In the genomic region with DNA sequence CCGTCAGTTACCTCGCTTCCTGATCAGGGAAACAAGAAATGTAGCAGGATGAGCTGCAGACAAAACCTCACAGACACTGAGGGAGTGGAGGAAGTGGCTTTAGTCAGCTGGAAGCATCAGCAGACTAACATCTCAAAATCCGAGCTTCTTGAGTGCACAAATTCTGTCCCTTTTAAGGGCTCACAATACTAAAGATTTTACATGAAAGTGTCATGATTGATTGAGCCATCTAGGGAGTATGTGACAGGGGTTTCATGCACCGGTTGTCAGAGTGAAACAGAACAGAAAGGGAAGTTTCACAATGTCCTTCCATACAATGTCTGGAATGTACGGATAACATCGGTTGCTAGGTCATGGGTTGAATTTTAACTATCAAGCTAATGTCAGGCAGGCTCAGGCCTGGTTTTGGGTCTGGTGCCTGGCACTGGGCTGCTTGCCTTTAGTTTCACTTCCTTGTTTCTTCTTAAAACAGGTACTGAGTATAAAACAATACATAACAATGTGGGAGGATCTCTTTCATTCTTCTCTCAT, we compare ENCODE assay signal across 16 cellular contexts.
DNase-seq lines count a peak whose midpoint lies in the region; ATAC-seq, FAIRE-seq and TF ChIP-seq lines count a peak whose summit lies in the region.
"Had no signal": no experiment of that assay in that cellular context is flagged by ENCODE, and none has a peak within 500 bp of the region (broad histone marks: within the 10 kb centered on the region; RNA-seq: fewer than 3 reads in every experiment).

No MANE protein-coding gene starts in this region.

- no peaks in the 10 kb centered on the region for H3K9me3 ChIP-seq in left lung
- H3K9me3 ChIP-seq: suprapubic skin had no signal

- H3K36me3 ChIP-seq in bronchial epithelial cell (ENCODE audit: control insufficient read depth, insufficient read depth, low read length) (no peaks in the 10 kb centered on the region), left lung (no peaks in the 10 kb centered on the region)
- H3K36me3 ChIP-seq: suprapubic skin had no signal

- H3K4me1 ChIP-seq in left lung: no peaks in the 10 kb centered on the region
- H3K4me1 ChIP-seq: suprapubic skin had no signal

- no peak for TF ChIP-seq CTCF in bronchial epithelial cell (IDR thresholded peaks at IDR 0.05; ENCODE audit: insufficient read depth, low read length, severe bottlenecking)
- TF ChIP-seq CTCF in D721Med (IDR thresholded peaks at IDR 0.05; ENCODE audit: insufficient read depth, missing control alignments): no peak
- TF ChIP-seq CTCF in left lung (IDR thresholded peaks at IDR 0.05): no peak

- peak; percentile 44 for ATAC-seq in HG02588 (IDR thresholded peaks at IDR 0.05; ENCODE audit: unreplicated experiment)
- ATAC-seq in HG03460 (IDR thresholded peaks at IDR 0.05; ENCODE audit: unreplicated experiment): peak; percentile 48
- ATAC-seq in left lung: no peak
- ATAC-seq: activated CD8-positive, alpha-beta T cell treated with anti-CD3 and anti-CD28 coated beads, Interleukin-2, amount 10 ng/mL, durations not matched to agents 7 days and 5 days; K562 had no signal

- no peak overlapping the region for H3K4me3 ChIP-seq in bronchial epithelial cell (ENCODE audit: low read depth, low read length)
- no peak overlapping the region for H3K4me3 ChIP-seq in left lung
- H3K4me3 ChIP-seq: K562, SK-N-MC, suprapubic skin had no signal

- intact Hi-C loops in left lung (cut with DNase I): no loop called here

- no peaks in the 10 kb centered on the region for H3K27me3 ChIP-seq in bronchial epithelial cell (ENCODE audit: control insufficient read depth, insufficient read depth, low read length)
- H3K27me3 ChIP-seq in left lung: no peaks in the 10 kb centered on the region
- H3K27me3 ChIP-seq: suprapubic skin had no signal

- peak; percentile 93 for FAIRE-seq in GM18507 (lab: Jason Lieb, UNC)
- FAIRE-seq in bronchial epithelial cell (lab: Jason Lieb, UNC): no peak
- FAIRE-seq in D721Med (lab: Jason Lieb, UNC): no peak
- FAIRE-seq: K562 had no signal

- no peak overlapping the region for H3K27ac ChIP-seq in left lung
- H3K27ac ChIP-seq: SK-N-MC, suprapubic skin had no signal

- DNase-seq in GM18507 (ENCODE audit: extremely low spot score, insufficient read length, low read depth) (no peak), bronchial epithelial cell (ENCODE audit: low read depth) (peak; percentile 8), NCI-H128 (lab: John Stamatoyannopoulos, UW; ENCODE audit: unreplicated experiment) (no peak), D721Med (ENCODE audit: insufficient read length, low spot score) (no peak), left lung (no peak)
- DNase-seq in central memory CD4-positive, alpha-beta T cell: no peak
- DNase-seq: activated CD8-positive, alpha-beta T cell treated with anti-CD3 and anti-CD28 coated beads, Interleukin-2, amount 10 ng/mL, durations not matched to agents 7 days and 5 days; GF-D8; immature natural killer cell; NCI-H1417; retina had no signal
